In the genomic region with DNA sequence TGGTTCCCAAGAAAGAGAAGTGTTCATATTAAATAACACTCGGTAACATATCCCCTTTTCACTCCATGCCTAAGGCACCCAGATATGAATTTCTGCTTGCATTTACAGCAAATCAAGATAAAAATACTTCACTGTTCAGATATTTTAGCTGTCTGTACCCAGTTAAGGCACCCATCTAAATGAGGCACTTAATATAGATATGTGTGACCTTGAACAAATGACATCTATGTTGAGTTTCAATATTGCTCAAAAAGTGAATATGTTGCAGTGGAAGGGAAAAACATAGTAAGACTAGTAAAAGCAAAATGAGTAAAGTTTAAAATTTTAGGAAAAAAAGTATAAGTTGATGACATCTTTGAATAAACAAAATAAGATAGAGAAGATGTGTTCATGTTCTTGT, we compare ENCODE assay signal across 20 cellular contexts. TPM values are rescaled to one million over a fixed set of nuclear protein-coding genes. Genes with fewer than 3 reads are reported as not detected.
DNase-seq lines count a peak whose midpoint lies in the region; ATAC-seq lines count a peak whose summit lies in the region.
"Had no signal": no experiment of that assay in that cellular context is flagged by ENCODE, and none has a peak within 500 bp of the region (broad histone marks: within the 10 kb centered on the region; RNA-seq: fewer than 3 reads in every experiment).

No MANE protein-coding gene starts in this region.

- H3K36me3 Mint-ChIP-seq in activated T-cell treated with anti-CD3 and anti-CD28 coated beads, Interleukin-2, amount 50 U/mL, for 72 hours (ENCODE audit: insufficient read depth in 2 of 2), result no peaks in the 10 kb centered on the region
- H3K36me3 Mint-ChIP-seq in activated T-cell treated with anti-CD3 and anti-CD28 coated beads, Interleukin-2, amount 50 U/mL, for 4 hours (ENCODE audit: insufficient read depth), result no peaks in the 10 kb centered on the region
- no peaks in the 10 kb centered on the region for H3K36me3 Mint-ChIP-seq in activated T-helper 17 cell treated with anti-CD3 and anti-CD28 coated beads, Interleukin-2, amount 50 U/mL, for 72 hours (ENCODE audit: low read depth)
- no peaks in the 10 kb centered on the region for H3K36me3 Mint-ChIP-seq in stimulated activated effector memory CD8-positive, alpha-beta T cell treated with anti-CD3 and anti-CD28 coated beads, Interleukin-12 subunit alpha, Interleukin-12 subunit beta, amount 100 ng/mL, for 72 hours
- no peaks in the 10 kb centered on the region for H3K36me3 Mint-ChIP-seq in activated CD4-positive, alpha-beta T cell treated with anti-CD3 and anti-CD28 coated beads, Interleukin-2, amount 10 ng/mL, durations not matched to agents 7 days and 5 days (ENCODE audit: low read depth)
- H3K36me3 Mint-ChIP-seq: CD14-positive monocyte; CD4-positive, alpha-beta memory T cell; CD4-positive, CD25-positive, alpha-beta regulatory T cell; CD8-positive, alpha-beta memory T cell had no signal

- CTCF ChIA-PET in activated CD4-positive, alpha-beta T cell treated with anti-CD3 and anti-CD28 coated beads, Interleukin-2, amount 10 ng/mL, durations not matched to agents 7 days and 5 days (lab: Charles Lee), result no interaction called here

- peaks cover 10% of the 10 kb centered on the region for H3K4me1 Mint-ChIP-seq in activated T-cell treated with anti-CD3 and anti-CD28 coated beads, Interleukin-2, amount 50 U/mL, for 72 hours (ENCODE audit: low read depth)
- H3K4me1 Mint-ChIP-seq in activated T-cell treated with anti-CD3 and anti-CD28 coated beads, Interleukin-2, amount 50 U/mL, for 4 hours (ENCODE audit: low read depth), result no peaks in the 10 kb centered on the region
- no peaks in the 10 kb centered on the region for H3K4me1 Mint-ChIP-seq in activated T-helper 17 cell treated with anti-CD3 and anti-CD28 coated beads, Interleukin-2, amount 50 U/mL, for 72 hours
- H3K4me1 Mint-ChIP-seq in stimulated activated effector memory CD8-positive, alpha-beta T cell treated with anti-CD3 and anti-CD28 coated beads, Interleukin-12 subunit alpha, Interleukin-12 subunit beta, amount 100 ng/mL, for 72 hours, result no peaks in the 10 kb centered on the region
- no peaks in the 10 kb centered on the region for H3K4me1 Mint-ChIP-seq in activated CD4-positive, alpha-beta T cell treated with anti-CD3 and anti-CD28 coated beads, Interleukin-2, amount 10 ng/mL, durations not matched to agents 7 days and 5 days
- H3K4me1 Mint-ChIP-seq: CD14-positive monocyte; CD4-positive, alpha-beta memory T cell; CD4-positive, CD25-positive, alpha-beta regulatory T cell; CD8-positive, alpha-beta memory T cell had no signal

- H3K9me3 Mint-ChIP-seq in activated T-cell treated with anti-CD3 and anti-CD28 coated beads, Interleukin-2, amount 50 U/mL, for 72 hours, result peaks cover 0 to 2% of the 10 kb centered on the region in 2 donors
- no peaks in the 10 kb centered on the region for H3K9me3 Mint-ChIP-seq in activated T-cell treated with anti-CD3 and anti-CD28 coated beads, Interleukin-2, amount 50 U/mL, for 4 hours
- no peaks in the 10 kb centered on the region for H3K9me3 Mint-ChIP-seq in activated T-helper 17 cell treated with anti-CD3 and anti-CD28 coated beads, Interleukin-2, amount 50 U/mL, for 72 hours
- H3K9me3 Mint-ChIP-seq in stimulated activated effector memory CD8-positive, alpha-beta T cell treated with anti-CD3 and anti-CD28 coated beads, Interleukin-12 subunit alpha, Interleukin-12 subunit beta, amount 100 ng/mL, for 72 hours, result no peaks in the 10 kb centered on the region
- no peaks in the 10 kb centered on the region for H3K9me3 Mint-ChIP-seq in activated CD4-positive, alpha-beta T cell treated with anti-CD3 and anti-CD28 coated beads, Interleukin-2, amount 10 ng/mL, durations not matched to agents 7 days and 5 days

- no peak overlapping the region for H3K27ac Mint-ChIP-seq in activated T-cell treated with anti-CD3 and anti-CD28 coated beads, Interleukin-2, amount 50 U/mL, for 72 hours
- no peak overlapping the region for H3K27ac Mint-ChIP-seq in activated T-helper 17 cell treated with anti-CD3 and anti-CD28 coated beads, Interleukin-2, amount 50 U/mL, for 72 hours
- no peak overlapping the region for H3K27ac Mint-ChIP-seq in stimulated activated effector memory CD8-positive, alpha-beta T cell treated with anti-CD3 and anti-CD28 coated beads, Interleukin-12 subunit alpha, Interleukin-12 subunit beta, amount 100 ng/mL, for 72 hours
- H3K27ac Mint-ChIP-seq in activated CD4-positive, alpha-beta T cell treated with anti-CD3 and anti-CD28 coated beads, Interleukin-2, amount 10 ng/mL, durations not matched to agents 7 days and 5 days, result no peak overlapping the region
- H3K27ac Mint-ChIP-seq: CD14-positive monocyte; CD4-positive, alpha-beta memory T cell; CD4-positive, CD25-positive, alpha-beta regulatory T cell; CD8-positive, alpha-beta memory T cell had no signal

- ATAC-seq in activated T-cell treated with anti-CD3 and anti-CD28 coated beads, Interleukin-2, amount 50 U/mL, for 72 hours (replicated peaks in 1 of 2), result peak; percentile 46 to 62
- no peak for ATAC-seq in activated T-cell treated with anti-CD3 and anti-CD28 coated beads, Interleukin-2, amount 50 U/mL, for 4 hours
- peak; percentile 21 for ATAC-seq in activated T-helper 17 cell treated with anti-CD3 and anti-CD28 coated beads, Interleukin-2, amount 50 U/mL, for 72 hours (replicated peaks)
- peak; percentile 46 for ATAC-seq in stimulated activated effector memory CD8-positive, alpha-beta T cell treated with anti-CD3 and anti-CD28 coated beads, Interleukin-12 subunit alpha, Interleukin-12 subunit beta, amount 100 ng/mL, for 72 hours

- POLR2A ChIA-PET in activated CD4-positive, alpha-beta T cell treated with anti-CD3 and anti-CD28 coated beads, Interleukin-2, amount 10 ng/mL, durations not matched to agents 7 days and 5 days (lab: Charles Lee), result no interaction called here

- no peak for DNase-seq in activated T-cell treated with anti-CD3 and anti-CD28 coated beads, Interleukin-2, amount 50 U/mL, for 72 hours
- no peak for DNase-seq in activated T-cell treated with anti-CD3 and anti-CD28 coated beads, Interleukin-2, amount 50 U/mL, for 4 hours
- DNase-seq in stimulated activated effector memory CD8-positive, alpha-beta T cell treated with anti-CD3 and anti-CD28 coated beads, Interleukin-12 subunit alpha, Interleukin-12 subunit beta, amount 100 ng/mL, for 72 hours (ENCODE audit: low spot score in 2 of 2), result no peak
- DNase-seq in activated CD4-positive, alpha-beta T cell treated with anti-CD3 and anti-CD28 coated beads, Interleukin-2, amount 10 ng/mL, durations not matched to agents 7 days and 5 days, result no peak
- no peak for DNase-seq in NCI-H510A treated with DMSO at 0.1 percent for 48 hours (lab: John Stamatoyannopoulos, UW)
- DNase-seq: ACHN; BE2C; C1 segment of cervical spinal cord; CD4-positive, alpha-beta memory T cell; CD4-positive, CD25-positive, alpha-beta regulatory T cell; CD8-positive, alpha-beta memory T cell; COR-L47; DMS 273 treated with DMSO at 0.1 percent for 48 hours; DMS153; DMS79; DND-41; EL; GDM1 had no signal

- H3K4me3 Mint-ChIP-seq in activated T-cell treated with anti-CD3 and anti-CD28 coated beads, Interleukin-2, amount 50 U/mL, for 72 hours, result no peak overlapping the region
- no peak overlapping the region for H3K4me3 Mint-ChIP-seq in activated T-cell treated with anti-CD3 and anti-CD28 coated beads, Interleukin-2, amount 50 U/mL, for 4 hours
- H3K4me3 Mint-ChIP-seq in activated T-helper 17 cell treated with anti-CD3 and anti-CD28 coated beads, Interleukin-2, amount 50 U/mL, for 72 hours, result no peak overlapping the region
- no peak overlapping the region for H3K4me3 Mint-ChIP-seq in stimulated activated effector memory CD8-positive, alpha-beta T cell treated with anti-CD3 and anti-CD28 coated beads, Interleukin-12 subunit alpha, Interleukin-12 subunit beta, amount 100 ng/mL, for 72 hours
- H3K4me3 Mint-ChIP-seq in activated CD4-positive, alpha-beta T cell treated with anti-CD3 and anti-CD28 coated beads, Interleukin-2, amount 10 ng/mL, durations not matched to agents 7 days and 5 days, result no peak overlapping the region
- H3K4me3 Mint-ChIP-seq: CD14-positive monocyte; CD4-positive, alpha-beta memory T cell; CD4-positive, CD25-positive, alpha-beta regulatory T cell; CD8-positive, alpha-beta memory T cell had no signal

- peaks cover 63% of the 10 kb centered on the region for H3K27me3 Mint-ChIP-seq in activated T-cell treated with anti-CD3 and anti-CD28 coated beads, Interleukin-2, amount 50 U/mL, for 72 hours (ENCODE audit: low read depth)
- H3K27me3 Mint-ChIP-seq in activated T-cell treated with anti-CD3 and anti-CD28 coated beads, Interleukin-2, amount 50 U/mL, for 4 hours (ENCODE audit: low read depth), result peaks cover 48% of the 10 kb centered on the region
- H3K27me3 Mint-ChIP-seq in activated T-helper 17 cell treated with anti-CD3 and anti-CD28 coated beads, Interleukin-2, amount 50 U/mL, for 72 hours, result peaks cover 35% of the 10 kb centered on the region
- H3K27me3 Mint-ChIP-seq in activated CD4-positive, alpha-beta T cell treated with anti-CD3 and anti-CD28 coated beads, Interleukin-2, amount 10 ng/mL, durations not matched to agents 7 days and 5 days, result peaks cover 56% of the 10 kb centered on the region

RNA-seq across cellular contexts. Expression of a gene that starts 32.4 kb away (rescaled TPM):
- total RNA-seq in activated T-cell treated with anti-CD3 and anti-CD28 coated beads, Interleukin-2, amount 50 U/mL, for 72 hours, result 10 to 100 TPM; 28.7 to 50.6 TPM
- 10 to 100 TPM; 19.1 to 22.3 (median 21.3) TPM for total RNA-seq in activated T-cell treated with anti-CD3 and anti-CD28 coated beads, Interleukin-2, amount 50 U/mL, for 4 hours
- 10 to 100 TPM; 22.8 to 38.4 TPM for total RNA-seq in activated T-helper 17 cell treated with anti-CD3 and anti-CD28 coated beads, Interleukin-2, amount 50 U/mL, for 72 hours
- 10 to 100 TPM; 45.7 to 60.0 TPM for total RNA-seq in activated CD4-positive, alpha-beta T cell treated with anti-CD3 and anti-CD28 coated beads, Interleukin-2, amount 10 ng/mL, durations not matched to agents 7 days and 5 days

Comparison
In these comparisons a context has a peak if more than half of its experiments do, and no peak if none do; other contexts are left out.
1. ATAC-seq: peak in activated T-cell treated with anti-CD3 and anti-CD28 coated beads, Interleukin-2, amount 50 U/mL, for 72 hours (2 of 2), activated T-helper 17 cell treated with anti-CD3 and anti-CD28 coated beads, Interleukin-2, amount 50 U/mL, for 72 hours (single experiment) and stimulated activated effector memory CD8-positive, alpha-beta T cell treated with anti-CD3 and anti-CD28 coated beads, Interleukin-12 subunit alpha, Interleukin-12 subunit beta, amount 100 ng/mL, for 72 hours (single experiment); none in activated T-cell treated with anti-CD3 and anti-CD28 coated beads, Interleukin-2, amount 50 U/mL, for 4 hours (0 of 2).